1 cellular context compared by ENCODE assay signal in genomic region chr5:78750281-78750680, GRCh38.
TF ChIP-seq lines count a peak whose summit lies in the region.

No MANE protein-coding gene starts in this region.

TF ChIP-seq in A549, 52 proteins besides CTCF, POLR2A, EP300 and RAD21 (continued from another document):
- TF ChIP-seq, protein P1, sequence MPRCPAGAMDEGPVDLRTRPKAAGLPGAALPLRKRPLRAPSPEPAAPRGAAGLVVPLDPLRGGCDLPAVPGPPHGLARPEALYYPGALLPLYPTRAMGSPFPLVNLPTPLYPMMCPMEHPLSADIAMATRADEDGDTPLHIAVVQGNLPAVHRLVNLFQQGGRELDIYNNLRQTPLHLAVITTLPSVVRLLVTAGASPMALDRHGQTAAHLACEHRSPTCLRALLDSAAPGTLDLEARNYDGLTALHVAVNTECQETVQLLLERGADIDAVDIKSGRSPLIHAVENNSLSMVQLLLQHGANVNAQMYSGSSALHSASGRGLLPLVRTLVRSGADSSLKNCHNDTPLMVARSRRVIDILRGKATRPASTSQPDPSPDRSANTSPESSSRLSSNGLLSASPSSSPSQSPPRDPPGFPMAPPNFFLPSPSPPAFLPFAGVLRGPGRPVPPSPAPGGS (IDR thresholded peaks at IDR 0.05): no peak
- no peak for TF ChIP-seq KDM1A (IDR thresholded peaks at IDR 0.05; ENCODE audit: low read depth)
